ENCODE assay signal across 20 cellular contexts in the genomic region with DNA sequence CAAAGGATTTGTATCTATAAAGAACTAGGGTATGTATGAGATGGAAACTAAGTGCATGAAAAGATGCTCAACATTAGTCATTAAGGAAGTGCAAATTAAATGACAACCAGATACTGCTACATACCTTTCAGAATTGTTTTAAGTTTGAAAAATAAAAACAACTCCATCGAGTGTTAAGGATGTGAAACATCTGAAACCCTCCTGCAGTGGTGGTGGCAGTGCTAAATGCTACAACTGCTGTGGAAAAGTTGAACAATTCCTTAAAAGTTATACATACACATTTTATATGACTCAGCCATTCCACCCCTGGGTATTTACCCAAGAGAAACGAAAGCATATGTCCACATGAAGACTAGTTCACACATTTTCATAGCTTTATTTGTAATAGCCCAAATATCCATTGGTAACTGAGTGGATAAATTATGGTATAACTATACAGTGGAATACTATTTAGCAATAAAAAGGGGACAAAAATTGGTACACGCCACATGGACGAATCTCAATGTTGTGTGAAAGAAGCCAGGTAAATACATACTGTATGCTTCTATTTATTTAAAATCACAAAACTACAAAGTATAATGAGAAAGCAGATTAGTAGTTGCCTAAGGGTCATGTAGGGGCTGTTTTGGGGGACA. TPM values are rescaled to one million over a fixed set of nuclear protein-coding genes. Genes with fewer than 3 reads are reported as not detected.
A peak's percentile ranks its signal among the peaks of the same experiment; 100 is the strongest.
DNase-seq lines count a peak whose midpoint lies in the region; ATAC-seq and TF ChIP-seq lines count a peak whose summit lies in the region.
"Had no signal": no experiment of that assay in that cellular context is flagged by ENCODE, and none has a peak within 500 bp of the region (broad histone marks: within the 10 kb centered on the region; RNA-seq: fewer than 3 reads in every experiment).

No MANE protein-coding gene starts in this region.

- H3K4me3 Mint-ChIP-seq in activated CD4-positive, alpha-beta T cell treated with anti-CD3 and anti-CD28 coated beads, Interleukin-2, amount 10 ng/mL, durations not matched to agents 24 days and 14 days, result no peak overlapping the region
- H3K4me3 Mint-ChIP-seq in activated T-helper 2 cell treated with anti-CD3 and anti-CD28 coated beads, Interferon-gamma antibody, Interleukin-2, Interleukin-4, amounts not matched to agents 10 μg/mL and 5 μg/mL and 100 μg/mL, durations not matched to agents 14 hours and 24 hours and 36 hours (ENCODE audit: low read depth), result no peak overlapping the region
- H3K4me3 Mint-ChIP-seq: CD4-positive, CD25-positive, alpha-beta regulatory T cell had no signal

- TF ChIP-seq CTCF in foreskin fibroblast (IDR thresholded peaks at IDR 0.05; ENCODE audit: low read depth, low read length) (no peak), heart right ventricle (IDR thresholded peaks at IDR 0.05) (no peak)

- H3K27me3 ChIP-seq in GM23248 (replicated peaks; ENCODE audit: insufficient read depth), result no peaks in the 10 kb centered on the region
- H3K27me3 ChIP-seq in heart right ventricle, result no peaks in the 10 kb centered on the region
- H3K27me3 ChIP-seq: gastrocnemius medialis had no signal

- no peaks in the 10 kb centered on the region for H3K9me2 ChIP-seq in GM23248 (ENCODE audit: insufficient read depth)

- H3K27ac ChIP-seq in GM23248 (no peak overlapping the region), heart right ventricle (no peak overlapping the region)
- H3K27ac ChIP-seq: gastrocnemius medialis had no signal

- no peak overlapping the region for H2AFZ ChIP-seq in GM23248

- H3K9me3 Mint-ChIP-seq in activated CD4-positive, alpha-beta T cell treated with anti-CD3 and anti-CD28 coated beads, Interleukin-2, amount 10 ng/mL, durations not matched to agents 24 days and 14 days, result peaks cover 3% of the 10 kb centered on the region
- H3K9me3 Mint-ChIP-seq in activated T-helper 2 cell treated with anti-CD3 and anti-CD28 coated beads, Interferon-gamma antibody, Interleukin-2, Interleukin-4, amounts not matched to agents 10 μg/mL and 5 μg/mL and 100 μg/mL, durations not matched to agents 14 hours and 24 hours and 36 hours, result no peaks in the 10 kb centered on the region
- H3K9me3 Mint-ChIP-seq: CD4-positive, CD25-positive, alpha-beta regulatory T cell had no signal

- no peak overlapping the region for H3K4me2 ChIP-seq in GM23248 (ENCODE audit: unreplicated experiment)

- no peak for ATAC-seq in heart right ventricle
- ATAC-seq: gastrocnemius medialis had no signal

- H3K9me3 ChIP-seq in GM23248 (ENCODE audit: low read depth) (no peaks in the 10 kb centered on the region), heart right ventricle (no peaks in the 10 kb centered on the region)
- H3K9me3 ChIP-seq: gastrocnemius medialis had no signal

- H3K9ac ChIP-seq in GM23248, result no peak overlapping the region

- 91 to 97% methylated on average over 4 of the region's 4 CpGs for WGBS in GM23248 (ENCODE audit: low coverage in 1 of 2, low lambda C conversion rate in 2 of 2, missing lambda C conversion rate in 2 of 2), 2 experiments
- 98% methylated on average over 4 of the region's 4 CpGs for WGBS in heart right ventricle, 2 donors

- in situ Hi-C loops in GM23248 (cut with MboI), result no loop called here

- peaks cover 12% of the 10 kb centered on the region for H3K4me1 Mint-ChIP-seq in activated CD4-positive, alpha-beta T cell treated with anti-CD3 and anti-CD28 coated beads, Interleukin-2, amount 10 ng/mL, durations not matched to agents 24 days and 14 days
- H3K4me1 Mint-ChIP-seq in activated T-helper 2 cell treated with anti-CD3 and anti-CD28 coated beads, Interferon-gamma antibody, Interleukin-2, Interleukin-4, amounts not matched to agents 10 μg/mL and 5 μg/mL and 100 μg/mL, durations not matched to agents 14 hours and 24 hours and 36 hours (ENCODE audit: low read depth), result peaks cover 10% of the 10 kb centered on the region

- intact Hi-C loops in activated CD4-positive, alpha-beta T cell treated with anti-CD3 and anti-CD28 coated beads, Interleukin-2, amount 10 ng/mL, durations not matched to agents 24 days and 14 days (cut with micrococcal nuclease), result loop anchor here (1.0 kb wide), 1 partner anchor 13 kb away; no protein-coding TSS in a partner anchor
- intact Hi-C loops in activated T-helper 2 cell treated with anti-CD3 and anti-CD28 coated beads, Interferon-gamma antibody, Interleukin-2, Interleukin-4, amounts not matched to agents 10 μg/mL and 5 μg/mL and 100 μg/mL, durations not matched to agents 14 hours and 24 hours and 36 hours (cut with micrococcal nuclease), result no loop called here
- intact Hi-C loops in heart right ventricle (cut with DNase I), result no loop called here

- H3K79me2 ChIP-seq in GM23248 (ENCODE audit: insufficient read depth), result no peaks in the 10 kb centered on the region

- no peak for DNase-seq in activated CD4-positive, alpha-beta T cell treated with anti-CD3 and anti-CD28 coated beads, Interleukin-2, amount 10 ng/mL, durations not matched to agents 24 days and 14 days
- DNase-seq in activated CD4-positive, alpha-beta T cell treated with anti-CD3 and anti-CD28 coated beads for 1 hour, result no peak
- DNase-seq in GM23248 (peak; percentile 34), foreskin fibroblast (peak; percentile 37 to 72), heart right ventricle (no peak), occipital lobe (lab: John Stamatoyannopoulos, UW) (no peak), erythroblast (lab: John Stamatoyannopoulos, UW) (no peak)
- DNase-seq in activated T-helper 2 cell treated with anti-CD3 and anti-CD28 coated beads, Interferon-gamma antibody, Interleukin-2, Interleukin-4, amounts not matched to agents 10 μg/mL and 5 μg/mL and 100 μg/mL, durations not matched to agents 14 hours and 24 hours and 36 hours (ENCODE audit: low spot score), result no peak
- DNase-seq: ACHN; CD4-positive, CD25-positive, alpha-beta regulatory T cell; DMS153; gastrocnemius medialis; midbrain; NCI-H1417; NCI-H774; T-helper 9 cell had no signal

- H3K36me3 ChIP-seq in GM23248 (ENCODE audit: low read depth), result 0 out of 2 replicates have a peak, but pooled peaks cover 4% of the 10 kb centered on the region
- H3K36me3 ChIP-seq in heart right ventricle, result peaks cover 0 to 54% (median 15%) of the 10 kb centered on the region in 9 donors

- H3F3A ChIP-seq in GM23248 (ENCODE audit: insufficient read depth), result peaks cover 8% of the 10 kb centered on the region; the same call in 1 of the 2 replicates

- H4K20me1 ChIP-seq in GM23248 (ENCODE audit: insufficient read depth), result no peaks in the 10 kb centered on the region

- H3K36me3 Mint-ChIP-seq in activated CD4-positive, alpha-beta T cell treated with anti-CD3 and anti-CD28 coated beads, Interleukin-2, amount 10 ng/mL, durations not matched to agents 24 days and 14 days (ENCODE audit: low read depth), result peaks cover 46% of the 10 kb centered on the region
- peaks cover 46% of the 10 kb centered on the region for H3K36me3 Mint-ChIP-seq in activated T-helper 2 cell treated with anti-CD3 and anti-CD28 coated beads, Interferon-gamma antibody, Interleukin-2, Interleukin-4, amounts not matched to agents 10 μg/mL and 5 μg/mL and 100 μg/mL, durations not matched to agents 14 hours and 24 hours and 36 hours (ENCODE audit: low read depth)

- peak overlapping the region; percentile 88 for H3K27ac Mint-ChIP-seq in activated CD4-positive, alpha-beta T cell treated with anti-CD3 and anti-CD28 coated beads, Interleukin-2, amount 10 ng/mL, durations not matched to agents 24 days and 14 days
- H3K27ac Mint-ChIP-seq in activated T-helper 2 cell treated with anti-CD3 and anti-CD28 coated beads, Interferon-gamma antibody, Interleukin-2, Interleukin-4, amounts not matched to agents 10 μg/mL and 5 μg/mL and 100 μg/mL, durations not matched to agents 14 hours and 24 hours and 36 hours, result peak overlapping the region; percentile 68

- TF ChIP-seq POLR2A in erythroblast (IDR thresholded peaks at IDR 0.05; ENCODE audit: low read length), result no peak

- H3K4me3 ChIP-seq in GM23248 (no peak overlapping the region), foreskin fibroblast (ENCODE audit: low read depth in 1 of 2, low read length in 2 of 2) (no peak overlapping the region), heart right ventricle (no peak overlapping the region)
- H3K4me3 ChIP-seq: gastrocnemius medialis had no signal

- H3K4me1 ChIP-seq in GM23248 (ENCODE audit: insufficient read depth), result no peaks in the 10 kb centered on the region
- H3K4me1 ChIP-seq in heart right ventricle, result no peaks in the 10 kb centered on the region
- H3K4me1 ChIP-seq: gastrocnemius medialis had no signal

- no peaks in the 10 kb centered on the region for H3K27me3 Mint-ChIP-seq in activated CD4-positive, alpha-beta T cell treated with anti-CD3 and anti-CD28 coated beads, Interleukin-2, amount 10 ng/mL, durations not matched to agents 24 days and 14 days
- no peaks in the 10 kb centered on the region for H3K27me3 Mint-ChIP-seq in activated T-helper 2 cell treated with anti-CD3 and anti-CD28 coated beads, Interferon-gamma antibody, Interleukin-2, Interleukin-4, amounts not matched to agents 10 μg/mL and 5 μg/mL and 100 μg/mL, durations not matched to agents 14 hours and 24 hours and 36 hours (ENCODE audit: low read depth)
- H3K27me3 Mint-ChIP-seq: CD4-positive, CD25-positive, alpha-beta regulatory T cell had no signal

RNA-seq across cellular contexts. Expression of a gene that starts 10.6 kb away (rescaled TPM):
- total RNA-seq in activated CD4-positive, alpha-beta T cell treated with anti-CD3 and anti-CD28 coated beads, Interleukin-2, amount 10 ng/mL, durations not matched to agents 24 days and 14 days, result 0.30 and 0.31 TPM in 2 replicates
- not detected in 2 replicates for total RNA-seq in GM23248 (2014; rRNA removed; shearing (Covaris generic))
- not detected in 2 replicates for polyA plus RNA-seq in GM23248 (2016; fragmentation: Nextera tagmentation; extraction: Ambion mirVana)
- not detected in 2 replicates for total RNA-seq in activated T-helper 2 cell treated with anti-CD3 and anti-CD28 coated beads, Interferon-gamma antibody, Interleukin-2, Interleukin-4, amounts not matched to agents 10 μg/mL and 5 μg/mL and 100 μg/mL, durations not matched to agents 14 hours and 24 hours and 36 hours
- total RNA-seq in heart right ventricle, result not detected
- not detected for polyA plus RNA-seq in heart right ventricle
- not detected for total RNA-seq in occipital lobe
- total RNA-seq: gastrocnemius medialis, HT1080, pulmonary artery endothelial cell, SK-MEL-5, ureter had no signal

RNA-seq across cellular contexts. Expression of a gene that starts 13.4 kb away (rescaled TPM):
- 71.0 and 76.8 TPM in 2 replicates for total RNA-seq in activated CD4-positive, alpha-beta T cell treated with anti-CD3 and anti-CD28 coated beads, Interleukin-2, amount 10 ng/mL, durations not matched to agents 24 days and 14 days
- total RNA-seq in GM23248 (2014; rRNA removed; shearing (Covaris generic)), result 8.4 and 16.2 TPM in 2 replicates
- polyA plus RNA-seq in GM23248 (2016; fragmentation: Nextera tagmentation; extraction: Ambion mirVana) (25.0 and 26.5 TPM in 2 replicates), heart right ventricle (10 to 100 TPM in 1 of 2 donors, 1 to 10 TPM in 1; 6.4 to 15.6 TPM)
- 68.5 and 71.5 TPM in 2 replicates for total RNA-seq in activated T-helper 2 cell treated with anti-CD3 and anti-CD28 coated beads, Interferon-gamma antibody, Interleukin-2, Interleukin-4, amounts not matched to agents 10 μg/mL and 5 μg/mL and 100 μg/mL, durations not matched to agents 14 hours and 24 hours and 36 hours
- total RNA-seq in heart right ventricle (10 to 100 TPM in 1 of 10 donors, 1 to 10 TPM in 9; 3.1 to 10.9 (median 6.8) TPM), occipital lobe (8.1 TPM)

Comparison
In these comparisons a context has a peak if more than half of its experiments do, and no peak if none do; other contexts are left out.
1. DNase-seq: peak in GM23248 (single experiment) and foreskin fibroblast (2 of 2); none in activated CD4-positive, alpha-beta T cell treated with anti-CD3 and anti-CD28 coated beads, Interleukin-2, amount 10 ng/mL, durations not matched to agents 24 days and 14 days (single experiment), activated CD4-positive, alpha-beta T cell treated with anti-CD3 and anti-CD28 coated beads for 1 hour (single experiment), activated T-helper 2 cell treated with anti-CD3 and anti-CD28 coated beads, Interferon-gamma antibody, Interleukin-2, Interleukin-4, amounts not matched to agents 10 μg/mL and 5 μg/mL and 100 μg/mL, durations not matched to agents 14 hours and 24 hours and 36 hours (single experiment), heart right ventricle (0 of 2), occipital lobe (single experiment) and erythroblast (0 of 2).